Comparison of ENCODE assay signal across 1 cellular context in the genomic region with DNA sequence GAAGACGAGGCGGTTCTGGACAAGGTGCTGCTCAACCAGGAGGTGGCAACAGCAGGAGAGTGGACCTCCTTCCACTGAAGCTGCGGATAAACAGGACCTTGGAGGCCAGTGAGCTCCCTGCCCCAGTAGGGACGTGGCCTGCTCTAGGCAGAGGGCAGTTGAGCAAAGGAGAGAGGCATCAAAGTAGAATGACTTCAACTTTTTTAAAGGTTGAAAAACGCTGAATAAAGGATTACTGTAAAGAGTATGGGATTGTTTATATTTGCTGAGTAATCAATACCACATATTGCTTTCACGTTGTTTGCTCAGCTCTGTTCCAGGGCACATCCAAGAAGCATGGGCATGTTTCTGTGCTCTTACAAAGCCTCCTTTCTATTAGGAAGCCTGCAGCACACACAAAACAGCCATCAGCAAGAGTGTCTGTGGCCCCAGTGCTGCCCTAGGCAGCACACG.
TF ChIP-seq lines count a peak whose summit lies in the region.

No MANE protein-coding gene starts in this region.

TF ChIP-seq in HepG2, 621 proteins besides CTCF, POLR2A, EP300 and RAD21 (continued from another document and continues in another):
- TF ChIP-seq, protein P1, sequence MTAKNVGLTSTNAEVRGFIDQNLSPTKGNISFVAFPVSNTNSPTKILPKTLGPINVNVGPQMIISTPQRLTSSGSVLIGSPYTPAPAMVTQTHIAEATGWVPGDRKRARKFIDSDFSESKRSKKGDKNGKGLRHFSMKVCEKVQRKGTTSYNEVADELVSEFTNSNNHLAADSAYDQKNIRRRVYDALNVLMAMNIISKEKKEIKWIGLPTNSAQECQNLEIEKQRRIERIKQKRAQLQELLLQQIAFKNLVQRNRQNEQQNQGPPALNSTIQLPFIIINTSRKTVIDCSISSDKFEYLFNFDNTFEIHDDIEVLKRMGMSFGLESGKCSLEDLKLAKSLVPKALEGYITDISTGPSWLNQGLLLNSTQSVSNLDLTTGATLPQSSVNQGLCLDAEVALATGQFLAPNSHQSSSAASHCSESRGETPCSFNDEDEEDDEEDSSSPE (CRISPR knock-in tag; IDR thresholded peaks at IDR 0.05) = no peak
- TF ChIP-seq HOXA9 (CRISPR knock-in tag; IDR thresholded peaks at IDR 0.05; ENCODE audit: borderline replicate concordance) (no peak), ZNF883 (CRISPR knock-in tag; IDR thresholded peaks at IDR 0.05; ENCODE audit: not compliant biosample characterization) (no peak), ZBTB38 (CRISPR knock-in tag; IDR thresholded peaks at IDR 0.05) (0 out of 2 replicates have a peak, but pooled peaks have one; percentile 7), FOXO1 (CRISPR knock-in tag; IDR thresholded peaks at IDR 0.05) (peak; percentile 87), AHR (CRISPR knock-in tag; IDR thresholded peaks at IDR 0.05) (no peak), ZNF562 (CRISPR knock-in tag; IDR thresholded peaks at IDR 0.05; ENCODE audit: borderline replicate concordance) (no peak), ONECUT2 (CRISPR knock-in tag; IDR thresholded peaks at IDR 0.05) (peak; percentile 91), ZNF775 (CRISPR knock-in tag; IDR thresholded peaks at IDR 0.05; ENCODE audit: borderline replicate concordance) (no peak), SSRP1 (CRISPR knock-in tag; IDR thresholded peaks at IDR 0.05) (no peak; the same call in 1 of the 2 replicates), ZNF746 (CRISPR knock-in tag; IDR thresholded peaks at IDR 0.05) (no peak; the same call in 1 of the 2 replicates), ZNF670 (CRISPR knock-in tag; IDR thresholded peaks at IDR 0.05; ENCODE audit: borderline replicate concordance) (no peak), MED8 (CRISPR knock-in tag; IDR thresholded peaks at IDR 0.05; ENCODE audit: insufficient replicate concordance) (peak; percentile 66), ZNF232 (CRISPR knock-in tag; IDR thresholded peaks at IDR 0.05; ENCODE audit: borderline replicate concordance) (0 out of 2 replicates have a peak, but pooled peaks have one; percentile 34), ZNF260 (CRISPR knock-in tag; IDR thresholded peaks at IDR 0.05; ENCODE audit: borderline replicate concordance, low read depth) (no peak), ZNF230 (CRISPR knock-in tag; IDR thresholded peaks at IDR 0.05) (no peak), FOXJ3 (CRISPR knock-in tag; IDR thresholded peaks at IDR 0.05; ENCODE audit: borderline replicate concordance) (peak; percentile 94), NFKBIZ (CRISPR knock-in tag; IDR thresholded peaks at IDR 0.05) (peak; percentile 64; the same call in 1 of the 2 replicates), SMAD1 (CRISPR knock-in tag; IDR thresholded peaks at IDR 0.05; ENCODE audit: borderline replicate concordance, low read depth) (no peak), ZNF552 (CRISPR knock-in tag; IDR thresholded peaks at IDR 0.05; ENCODE audit: borderline replicate concordance) (no peak)
- TF ChIP-seq, protein P2, sequence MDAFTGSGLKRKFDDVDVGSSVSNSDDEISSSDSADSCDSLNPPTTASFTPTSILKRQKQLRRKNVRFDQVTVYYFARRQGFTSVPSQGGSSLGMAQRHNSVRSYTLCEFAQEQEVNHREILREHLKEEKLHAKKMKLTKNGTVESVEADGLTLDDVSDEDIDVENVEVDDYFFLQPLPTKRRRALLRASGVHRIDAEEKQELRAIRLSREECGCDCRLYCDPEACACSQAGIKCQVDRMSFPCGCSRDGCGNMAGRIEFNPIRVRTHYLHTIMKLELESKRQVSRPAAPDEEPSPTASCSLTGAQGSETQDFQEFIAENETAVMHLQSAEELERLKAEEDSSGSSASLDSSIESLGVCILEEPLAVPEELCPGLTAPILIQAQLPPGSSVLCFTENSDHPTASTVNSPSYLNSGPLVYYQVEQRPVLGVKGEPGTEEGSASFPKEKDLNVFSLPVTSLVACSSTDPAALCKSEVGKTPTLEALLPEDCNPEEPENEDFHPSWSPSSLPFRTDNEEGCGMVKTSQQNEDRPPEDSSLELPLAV (CRISPR knock-in tag; conservative IDR thresholded peaks at IDR 0.05; ENCODE audit: low read depth) = no peak
- TF ChIP-seq, protein P3, sequence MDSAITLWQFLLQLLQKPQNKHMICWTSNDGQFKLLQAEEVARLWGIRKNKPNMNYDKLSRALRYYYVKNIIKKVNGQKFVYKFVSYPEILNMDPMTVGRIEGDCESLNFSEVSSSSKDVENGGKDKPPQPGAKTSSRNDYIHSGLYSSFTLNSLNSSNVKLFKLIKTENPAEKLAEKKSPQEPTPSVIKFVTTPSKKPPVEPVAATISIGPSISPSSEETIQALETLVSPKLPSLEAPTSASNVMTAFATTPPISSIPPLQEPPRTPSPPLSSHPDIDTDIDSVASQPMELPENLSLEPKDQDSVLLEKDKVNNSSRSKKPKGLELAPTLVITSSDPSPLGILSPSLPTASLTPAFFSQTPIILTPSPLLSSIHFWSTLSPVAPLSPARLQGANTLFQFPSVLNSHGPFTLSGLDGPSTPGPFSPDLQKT (CRISPR knock-in tag; IDR thresholded peaks at IDR 0.05; ENCODE audit: borderline replicate concordance) = no peak
- TF ChIP-seq, protein P4, sequence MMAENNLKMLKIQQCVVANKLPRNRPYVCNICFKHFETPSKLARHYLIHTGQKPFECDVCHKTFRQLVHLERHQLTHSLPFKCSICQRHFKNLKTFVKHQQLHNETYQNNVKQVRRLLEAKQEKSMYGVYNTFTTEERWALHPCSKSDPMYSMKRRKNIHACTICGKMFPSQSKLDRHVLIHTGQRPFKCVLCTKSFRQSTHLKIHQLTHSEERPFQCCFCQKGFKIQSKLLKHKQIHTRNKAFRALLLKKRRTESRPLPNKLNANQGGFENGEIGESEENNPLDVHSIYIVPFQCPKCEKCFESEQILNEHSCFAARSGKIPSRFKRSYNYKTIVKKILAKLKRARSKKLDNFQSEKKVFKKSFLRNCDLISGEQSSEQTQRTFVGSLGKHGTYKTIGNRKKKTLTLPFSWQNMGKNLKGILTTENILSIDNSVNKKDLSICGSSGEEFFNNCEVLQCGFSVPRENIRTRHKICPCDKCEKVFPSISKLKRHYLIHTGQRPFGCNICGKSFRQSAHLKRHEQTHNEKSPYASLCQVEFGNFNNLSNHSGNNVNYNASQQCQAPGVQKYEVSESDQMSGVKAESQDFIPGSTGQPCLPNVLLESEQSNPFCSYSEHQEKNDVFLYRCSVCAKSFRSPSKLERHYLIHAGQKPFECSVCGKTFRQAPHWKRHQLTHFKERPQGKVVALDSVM (CRISPR knock-in tag; IDR thresholded peaks at IDR 0.05) = peak; percentile 38; the same call in 1 of the 2 replicates
- TF ChIP-seq, protein P5, sequence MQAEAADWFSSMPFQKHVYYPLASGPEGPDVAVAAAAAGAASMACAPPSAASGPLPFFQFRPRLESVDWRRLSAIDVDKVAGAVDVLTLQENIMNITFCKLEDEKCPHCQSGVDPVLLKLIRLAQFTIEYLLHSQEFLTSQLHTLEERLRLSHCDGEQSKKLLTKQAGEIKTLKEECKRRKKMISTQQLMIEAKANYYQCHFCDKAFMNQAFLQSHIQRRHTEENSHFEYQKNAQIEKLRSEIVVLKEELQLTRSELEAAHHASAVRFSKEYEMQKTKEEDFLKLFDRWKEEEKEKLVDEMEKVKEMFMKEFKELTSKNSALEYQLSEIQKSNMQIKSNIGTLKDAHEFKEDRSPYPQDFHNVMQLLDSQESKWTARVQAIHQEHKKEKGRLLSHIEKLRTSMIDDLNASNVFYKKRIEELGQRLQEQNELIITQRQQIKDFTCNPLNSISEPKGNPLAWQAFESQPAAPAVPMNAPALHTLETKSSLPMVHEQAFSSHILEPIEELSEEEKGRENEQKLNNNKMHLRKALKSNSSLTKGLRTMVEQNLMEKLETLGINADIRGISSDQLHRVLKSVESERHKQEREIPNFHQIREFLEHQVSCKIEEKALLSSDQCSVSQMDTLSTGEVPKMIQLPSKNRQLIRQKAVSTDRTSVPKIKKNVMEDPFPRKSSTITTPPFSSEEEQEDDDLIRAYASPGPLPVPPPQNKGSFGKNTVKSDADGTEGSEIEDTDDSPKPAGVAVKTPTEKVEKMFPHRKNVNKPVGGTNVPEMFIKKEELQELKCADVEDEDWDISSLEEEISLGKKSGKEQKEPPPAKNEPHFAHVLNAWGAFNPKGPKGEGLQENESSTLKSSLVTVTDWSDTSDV (CRISPR knock-in tag; IDR thresholded peaks at IDR 0.05) = no peak
- TF ChIP-seq, protein P6, sequence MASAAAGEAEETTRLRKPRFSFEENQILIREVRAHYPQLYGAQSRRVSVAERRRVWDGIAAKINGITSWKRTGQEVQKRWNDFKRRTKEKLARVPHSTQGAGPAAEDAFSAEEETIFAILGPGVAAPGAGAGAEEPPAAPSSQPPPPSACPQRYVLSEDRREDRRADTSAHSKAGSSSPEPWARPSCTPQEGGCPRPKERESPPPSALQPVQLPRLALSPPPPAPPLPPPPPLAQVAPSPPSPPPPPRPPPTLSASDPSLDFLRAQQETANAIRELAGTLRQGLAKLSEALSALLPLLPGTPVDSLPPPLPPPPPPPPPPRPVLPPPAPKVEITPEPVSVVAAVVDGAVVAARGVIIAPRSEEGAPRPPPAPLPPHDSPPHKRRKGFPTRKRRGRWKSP (CRISPR knock-in tag; IDR thresholded peaks at IDR 0.05) = no peak
- TF ChIP-seq, protein P7, sequence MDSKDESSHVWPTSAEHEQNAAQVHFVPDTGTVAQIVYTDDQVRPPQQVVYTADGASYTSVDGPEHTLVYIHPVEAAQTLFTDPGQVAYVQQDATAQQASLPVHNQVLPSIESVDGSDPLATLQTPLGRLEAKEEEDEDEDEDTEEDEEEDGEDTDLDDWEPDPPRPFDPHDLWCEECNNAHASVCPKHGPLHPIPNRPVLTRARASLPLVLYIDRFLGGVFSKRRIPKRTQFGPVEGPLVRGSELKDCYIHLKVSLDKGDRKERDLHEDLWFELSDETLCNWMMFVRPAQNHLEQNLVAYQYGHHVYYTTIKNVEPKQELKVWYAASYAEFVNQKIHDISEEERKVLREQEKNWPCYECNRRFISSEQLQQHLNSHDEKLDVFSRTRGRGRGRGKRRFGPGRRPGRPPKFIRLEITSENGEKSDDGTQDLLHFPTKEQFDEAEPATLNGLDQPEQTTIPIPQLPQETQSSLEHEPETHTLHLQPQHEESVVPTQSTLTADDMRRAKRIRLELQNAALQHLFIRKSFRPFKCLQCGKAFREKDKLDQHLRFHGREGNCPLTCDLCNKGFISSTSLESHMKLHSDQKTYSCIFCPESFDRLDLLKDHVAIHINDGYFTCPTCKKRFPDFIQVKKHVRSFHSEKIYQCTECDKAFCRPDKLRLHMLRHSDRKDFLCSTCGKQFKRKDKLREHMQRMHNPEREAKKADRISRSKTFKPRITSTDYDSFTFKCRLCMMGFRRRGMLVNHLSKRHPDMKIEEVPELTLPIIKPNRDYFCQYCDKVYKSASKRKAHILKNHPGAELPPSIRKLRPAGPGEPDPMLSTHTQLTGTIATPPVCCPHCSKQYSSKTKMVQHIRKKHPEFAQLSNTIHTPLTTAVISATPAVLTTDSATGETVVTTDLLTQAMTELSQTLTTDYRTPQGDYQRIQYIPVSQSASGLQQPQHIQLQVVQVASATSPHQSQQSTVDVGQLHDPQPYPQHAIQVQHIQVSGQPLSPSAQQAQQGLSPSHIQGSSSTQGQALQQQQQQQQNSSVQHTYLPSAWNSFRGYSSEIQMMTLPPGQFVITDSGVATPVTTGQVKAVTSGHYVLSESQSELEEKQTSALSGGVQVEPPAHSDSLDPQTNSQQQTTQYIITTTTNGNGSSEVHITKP (CRISPR knock-in tag; IDR thresholded peaks at IDR 0.05; ENCODE audit: low read depth) = no peak; the same call in 1 of the 2 replicates
- TF ChIP-seq, protein P8, sequence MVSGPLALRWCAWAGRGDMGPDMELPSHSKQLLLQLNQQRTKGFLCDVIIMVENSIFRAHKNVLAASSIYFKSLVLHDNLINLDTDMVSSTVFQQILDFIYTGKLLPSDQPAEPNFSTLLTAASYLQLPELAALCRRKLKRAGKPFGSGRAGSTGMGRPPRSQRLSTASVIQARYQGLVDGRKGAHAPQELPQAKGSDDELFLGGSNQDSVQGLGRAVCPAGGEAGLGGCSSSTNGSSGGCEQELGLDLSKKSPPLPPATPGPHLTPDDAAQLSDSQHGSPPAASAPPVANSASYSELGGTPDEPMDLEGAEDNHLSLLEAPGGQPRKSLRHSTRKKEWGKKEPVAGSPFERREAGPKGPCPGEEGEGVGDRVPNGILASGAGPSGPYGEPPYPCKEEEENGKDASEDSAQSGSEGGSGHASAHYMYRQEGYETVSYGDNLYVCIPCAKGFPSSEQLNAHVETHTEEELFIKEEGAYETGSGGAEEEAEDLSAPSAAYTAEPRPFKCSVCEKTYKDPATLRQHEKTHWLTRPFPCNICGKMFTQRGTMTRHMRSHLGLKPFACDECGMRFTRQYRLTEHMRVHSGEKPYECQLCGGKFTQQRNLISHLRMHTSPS (CRISPR knock-in tag; IDR thresholded peaks at IDR 0.05; ENCODE audit: low read depth) = no peak
- TF ChIP-seq, protein P9, sequence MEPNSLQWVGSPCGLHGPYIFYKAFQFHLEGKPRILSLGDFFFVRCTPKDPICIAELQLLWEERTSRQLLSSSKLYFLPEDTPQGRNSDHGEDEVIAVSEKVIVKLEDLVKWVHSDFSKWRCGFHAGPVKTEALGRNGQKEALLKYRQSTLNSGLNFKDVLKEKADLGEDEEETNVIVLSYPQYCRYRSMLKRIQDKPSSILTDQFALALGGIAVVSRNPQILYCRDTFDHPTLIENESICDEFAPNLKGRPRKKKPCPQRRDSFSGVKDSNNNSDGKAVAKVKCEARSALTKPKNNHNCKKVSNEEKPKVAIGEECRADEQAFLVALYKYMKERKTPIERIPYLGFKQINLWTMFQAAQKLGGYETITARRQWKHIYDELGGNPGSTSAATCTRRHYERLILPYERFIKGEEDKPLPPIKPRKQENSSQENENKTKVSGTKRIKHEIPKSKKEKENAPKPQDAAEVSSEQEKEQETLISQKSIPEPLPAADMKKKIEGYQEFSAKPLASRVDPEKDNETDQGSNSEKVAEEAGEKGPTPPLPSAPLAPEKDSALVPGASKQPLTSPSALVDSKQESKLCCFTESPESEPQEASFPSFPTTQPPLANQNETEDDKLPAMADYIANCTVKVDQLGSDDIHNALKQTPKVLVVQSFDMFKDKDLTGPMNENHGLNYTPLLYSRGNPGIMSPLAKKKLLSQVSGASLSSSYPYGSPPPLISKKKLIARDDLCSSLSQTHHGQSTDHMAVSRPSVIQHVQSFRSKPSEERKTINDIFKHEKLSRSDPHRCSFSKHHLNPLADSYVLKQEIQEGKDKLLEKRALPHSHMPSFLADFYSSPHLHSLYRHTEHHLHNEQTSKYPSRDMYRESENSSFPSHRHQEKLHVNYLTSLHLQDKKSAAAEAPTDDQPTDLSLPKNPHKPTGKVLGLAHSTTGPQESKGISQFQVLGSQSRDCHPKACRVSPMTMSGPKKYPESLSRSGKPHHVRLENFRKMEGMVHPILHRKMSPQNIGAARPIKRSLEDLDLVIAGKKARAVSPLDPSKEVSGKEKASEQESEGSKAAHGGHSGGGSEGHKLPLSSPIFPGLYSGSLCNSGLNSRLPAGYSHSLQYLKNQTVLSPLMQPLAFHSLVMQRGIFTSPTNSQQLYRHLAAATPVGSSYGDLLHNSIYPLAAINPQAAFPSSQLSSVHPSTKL (CRISPR knock-in tag; IDR thresholded peaks at IDR 0.05) = peak; percentile 95
- TF ChIP-seq, protein P10, sequence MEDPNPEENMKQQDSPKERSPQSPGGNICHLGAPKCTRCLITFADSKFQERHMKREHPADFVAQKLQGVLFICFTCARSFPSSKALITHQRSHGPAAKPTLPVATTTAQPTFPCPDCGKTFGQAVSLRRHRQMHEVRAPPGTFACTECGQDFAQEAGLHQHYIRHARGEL (CRISPR knock-in tag; IDR thresholded peaks at IDR 0.05) = no peak
